ENCODE assay signal across 22 cellular contexts in genomic region chr12:128458301-128458974, GRCh38.
"Had no signal": no experiment of that assay in that cellular context is flagged by ENCODE, and none has a peak within 500 bp of the region (broad histone marks: within the 10 kb centered on the region; RNA-seq: fewer than 3 reads in every experiment).

No MANE protein-coding gene starts in this region.

- DNase-seq: activated CD4-positive, alpha-beta T cell treated with anti-CD3 and anti-CD28 coated beads for 48 hours; activated CD4-positive, alpha-beta T cell treated with anti-CD3 and anti-CD28 coated beads, Interleukin-2, amount 50 U/mL, for 4 hours; activated CD8-positive, alpha-beta memory T cell treated with anti-CD3 and anti-CD28 coated beads, Interleukin-2, amount 50 U/mL, for 48 hours; activated CD8-positive, alpha-beta T cell treated with anti-CD3 and anti-CD28 coated beads, Interleukin-2, amount 10 ng/mL, durations not matched to agents 7 days and 5 days; activated naive CD4-positive, alpha-beta T cell treated with anti-CD3 and anti-CD28 coated beads, Interleukin-2, amount 50 U/mL, for 16 hours; activated naive CD8-positive, alpha-beta T cell treated with anti-CD3 and anti-CD28 coated beads, Interleukin-2, amount 10 ng/mL, durations not matched to agents 7 days and 5 days; activated T-cell treated with anti-CD3 and anti-CD28 coated beads, Interleukin-2, amount 50 U/mL, for 1 hour; adrenal gland; aorta; Kasumi-1; KBM-7; NCI-H1105 treated with DMSO at 0.1 percent for 48 hours; NCI-H1436 treated with DMSO at 0.1 percent for 48 hours; NCI-H187; NCI-H2081; NCI-H510A treated with DMSO at 0.1 percent for 48 hours; NCI-H69; NK-92 treated with Interleukin-12 subunit alpha and Interleukin-12 subunit beta, amount 100 ng/mL, for 24 hours; SHP77; SW 1271 had no signal

- H3K27me3 ChIP-seq: adrenal gland, breast epithelium, SJSA1 had no signal

- H3K27me3 Mint-ChIP-seq: activated naive CD8-positive, alpha-beta T cell treated with anti-CD3 and anti-CD28 coated beads, Interleukin-2, amount 10 ng/mL, durations not matched to agents 7 days and 5 days had no signal

- H3K4me1 Mint-ChIP-seq: activated naive CD8-positive, alpha-beta T cell treated with anti-CD3 and anti-CD28 coated beads, Interleukin-2, amount 10 ng/mL, durations not matched to agents 7 days and 5 days had no signal

- H3K4me1 ChIP-seq: adrenal gland, breast epithelium, SJSA1 had no signal

- H3K9me3 ChIP-seq: adrenal gland had no signal

- H3K4me3 Mint-ChIP-seq: activated CD8-positive, alpha-beta T cell treated with anti-CD3 and anti-CD28 coated beads, Interleukin-2, amount 10 ng/mL, durations not matched to agents 7 days and 5 days; activated naive CD8-positive, alpha-beta T cell treated with anti-CD3 and anti-CD28 coated beads, Interleukin-2, amount 10 ng/mL, durations not matched to agents 7 days and 5 days had no signal

- H3K36me3 ChIP-seq: adrenal gland, breast epithelium, SJSA1 had no signal

- H3K36me3 Mint-ChIP-seq: activated naive CD8-positive, alpha-beta T cell treated with anti-CD3 and anti-CD28 coated beads, Interleukin-2, amount 10 ng/mL, durations not matched to agents 7 days and 5 days had no signal

- H3K4me3 ChIP-seq: adrenal gland, breast epithelium, SJSA1 had no signal

- H3K27ac Mint-ChIP-seq: activated CD8-positive, alpha-beta T cell treated with anti-CD3 and anti-CD28 coated beads, Interleukin-2, amount 10 ng/mL, durations not matched to agents 7 days and 5 days; activated naive CD8-positive, alpha-beta T cell treated with anti-CD3 and anti-CD28 coated beads, Interleukin-2, amount 10 ng/mL, durations not matched to agents 7 days and 5 days had no signal

- H3K27ac ChIP-seq: adrenal gland, breast epithelium, SJSA1 had no signal
